In genomic region chr10:68665841-68666240, GRCh38 we compare ENCODE assay signal across 21 cellular contexts. TPM values are rescaled to one million over a fixed set of nuclear protein-coding genes. Genes with fewer than 3 reads are reported as not detected.
DNase-seq lines count a peak whose midpoint lies in the region; ATAC-seq and TF ChIP-seq lines count a peak whose summit lies in the region.
"Had no signal": no experiment of that assay in that cellular context is flagged by ENCODE, and none has a peak within 500 bp of the region (broad histone marks: within the 10 kb centered on the region; RNA-seq: fewer than 3 reads in every experiment).

No MANE protein-coding gene starts in this region.

- H4K20me1 ChIP-seq in HCT116 (ENCODE audit: insufficient read depth), result no peaks in the 10 kb centered on the region
- H4K20me1 ChIP-seq in MM.1S (ENCODE audit: insufficient read depth, low read length), result no peaks in the 10 kb centered on the region

- H3K4me1 ChIP-seq in HCT116 (ENCODE audit: control insufficient read depth in 1 of 2, insufficient read depth in 2 of 2, low read length in 2 of 2), result peaks cover 7 to 11% of the 10 kb centered on the region in 2 experiments; a peak in 3 of 4 replicates
- no peaks in the 10 kb centered on the region for H3K4me1 ChIP-seq in MM.1S (ENCODE audit: low read length)
- no peaks in the 10 kb centered on the region for H3K4me1 ChIP-seq in Caco-2
- H3K4me1 ChIP-seq: gastroesophageal sphincter, uterus had no signal

- H2AFZ ChIP-seq in HCT116 (ENCODE audit: low read depth, low read length, poor library complexity, severe bottlenecking) (no peak overlapping the region), MM.1S (ENCODE audit: low read length) (no peak overlapping the region)

- POLR2A ChIA-PET in AG04449 (lab: Yijun Ruan, JAX) (no interaction called here), HCT116 (lab: Charles Lee) (no interaction called here), Caco-2 (lab: Charles Lee) (no interaction called here)

- H3K27ac Mint-ChIP-seq in mesothelial cell of epicardium, result no peak overlapping the region
- H3K27ac Mint-ChIP-seq in Caco-2 (ENCODE audit: unreplicated experiment), result no peak overlapping the region
- H3K27ac Mint-ChIP-seq in immature natural killer cell, result no peak overlapping the region
- H3K27ac Mint-ChIP-seq: activated CD4-positive, alpha-beta T cell treated with anti-CD3 and anti-CD28 coated beads, Interleukin-2, amount 10 ng/mL, durations not matched to agents 24 days and 14 days; stimulated activated naive CD8-positive, alpha-beta T cell treated with anti-CD3 and anti-CD28 coated beads, Interleukin-15, amount 100 ng/mL, for 72 hours; T-helper 2 cell treated with Interferon-gamma antibody and Interleukin-4, amounts not matched to agents 5 μg/mL and 100 μg/mL, for 36 hours had no signal

- no TSS peak for BruUV-seq in HCT116 (replicated peaks; lab: Mats Ljungman, UMichigan)
- no TSS peak for BruUV-seq in Caco-2 (replicated peaks; lab: Mats Ljungman, UMichigan)

- no peak for TF ChIP-seq POLR2A in HCT116 (IDR thresholded peaks at IDR 0.05; ENCODE audit: borderline replicate concordance, extremely low read depth, insufficient read depth, insufficient read length)

- no peak overlapping the region for H3K4me3 Mint-ChIP-seq in mesothelial cell of epicardium
- H3K4me3 Mint-ChIP-seq in Caco-2 (ENCODE audit: unreplicated experiment), result no peak overlapping the region
- no peak overlapping the region for H3K4me3 Mint-ChIP-seq in immature natural killer cell
- H3K4me3 Mint-ChIP-seq: activated CD4-positive, alpha-beta T cell treated with anti-CD3 and anti-CD28 coated beads, Interleukin-2, amount 10 ng/mL, durations not matched to agents 24 days and 14 days; activated T-cell treated with anti-CD3 and anti-CD28 coated beads, Interleukin-2, amount 50 U/mL, for 4 hours; stimulated activated naive CD8-positive, alpha-beta T cell treated with anti-CD3 and anti-CD28 coated beads, Interleukin-15, amount 100 ng/mL, for 72 hours; T-helper 2 cell treated with Interferon-gamma antibody and Interleukin-4, amounts not matched to agents 5 μg/mL and 100 μg/mL, for 36 hours had no signal

- H3K36me3 ChIP-seq in HCT116 (ENCODE audit: control insufficient read depth in 1 of 2, insufficient read depth in 2 of 2, low read length in 2 of 2), result no peaks in the 10 kb centered on the region; a peak in 1 of 4 replicates
- H3K36me3 ChIP-seq in MM.1S (replicated peaks; ENCODE audit: insufficient read depth, low read length), result peaks cover 4% of the 10 kb centered on the region; the same call in 1 of the 2 replicates
- no peaks in the 10 kb centered on the region; the same call in 1 of the 2 replicates for H3K36me3 ChIP-seq in Caco-2 (ENCODE audit: control insufficient read depth, insufficient read depth, low read length)
- H3K36me3 ChIP-seq: uterus had no signal

- no peaks in the 10 kb centered on the region for H3F3A ChIP-seq in MM.1S (ENCODE audit: insufficient read depth, low read length)

- no peak overlapping the region; the same call in 1 of the 2 replicates for H3K27ac ChIP-seq in HCT116 (ENCODE audit: low read depth, low read length)
- H3K27ac ChIP-seq in MM.1S (ENCODE audit: low read length), result no peak overlapping the region
- H3K27ac ChIP-seq: dorsolateral prefrontal cortex, gastroesophageal sphincter, uterus had no signal

- H3K27me3 Mint-ChIP-seq in mesothelial cell of epicardium (ENCODE audit: low read depth) (no peaks in the 10 kb centered on the region), Caco-2 (ENCODE audit: insufficient read depth, unreplicated experiment) (no peaks in the 10 kb centered on the region), immature natural killer cell (ENCODE audit: low read depth in 3 of 3) (no peaks in the 10 kb centered on the region)
- H3K27me3 Mint-ChIP-seq: activated CD4-positive, alpha-beta T cell treated with anti-CD3 and anti-CD28 coated beads, Interleukin-2, amount 10 ng/mL, durations not matched to agents 24 days and 14 days; stimulated activated naive CD8-positive, alpha-beta T cell treated with anti-CD3 and anti-CD28 coated beads, Interleukin-15, amount 100 ng/mL, for 72 hours had no signal

- H3K4me1 Mint-ChIP-seq in mesothelial cell of epicardium (no peaks in the 10 kb centered on the region), Caco-2 (ENCODE audit: low read depth, unreplicated experiment) (no peaks in the 10 kb centered on the region), immature natural killer cell (no peaks in the 10 kb centered on the region)
- H3K4me1 Mint-ChIP-seq: activated CD4-positive, alpha-beta T cell treated with anti-CD3 and anti-CD28 coated beads, Interleukin-2, amount 10 ng/mL, durations not matched to agents 24 days and 14 days; stimulated activated naive CD8-positive, alpha-beta T cell treated with anti-CD3 and anti-CD28 coated beads, Interleukin-15, amount 100 ng/mL, for 72 hours had no signal

- H3K9me3 Mint-ChIP-seq in mesothelial cell of epicardium, result no peaks in the 10 kb centered on the region
- no peaks in the 10 kb centered on the region for H3K9me3 Mint-ChIP-seq in Caco-2 (ENCODE audit: unreplicated experiment)
- no peaks in the 10 kb centered on the region for H3K9me3 Mint-ChIP-seq in immature natural killer cell
- H3K9me3 Mint-ChIP-seq: activated CD4-positive, alpha-beta T cell treated with anti-CD3 and anti-CD28 coated beads, Interleukin-2, amount 10 ng/mL, durations not matched to agents 24 days and 14 days; activated T-cell treated with anti-CD3 and anti-CD28 coated beads, Interleukin-2, amount 50 U/mL, for 4 hours; stimulated activated naive CD8-positive, alpha-beta T cell treated with anti-CD3 and anti-CD28 coated beads, Interleukin-15, amount 100 ng/mL, for 72 hours; T-helper 2 cell treated with Interferon-gamma antibody and Interleukin-4, amounts not matched to agents 5 μg/mL and 100 μg/mL, for 36 hours had no signal

- RAD21 ChIA-PET in HCT116 (lab: Charles Lee; ENCODE audit: low non-redundant PET in 1 of 2, low total read pairs in 2 of 2, uncharacterized antibody in 2 of 2, unreplicated experiment in 2 of 2), result no interaction called here

- intact Hi-C loops in HCT116 (cut with micrococcal nuclease), result no loop called here
- intact Hi-C loops in Caco-2 (cut with micrococcal nuclease; ENCODE audit: unreplicated experiment), result no loop called here

- H3K9me2 ChIP-seq in HCT116 (ENCODE audit: insufficient read depth) (no peaks in the 10 kb centered on the region), MM.1S (replicated peaks; ENCODE audit: insufficient read depth, low read length) (no peaks in the 10 kb centered on the region)

- H3K79me2 ChIP-seq in HCT116 (ENCODE audit: insufficient read depth, low read length) (no peaks in the 10 kb centered on the region), MM.1S (ENCODE audit: low read length) (no peaks in the 10 kb centered on the region; the same call in 1 of the 2 replicates)

- CTCF ChIA-PET in AG04449 (lab: Yijun Ruan, JAX), result no interaction called here
- CTCF ChIA-PET in HCT116 (lab: Charles Lee), result no interaction called here
- CTCF ChIA-PET in Caco-2 (lab: Charles Lee), result interaction anchor here (0.6 kb wide), 1 partner anchor 222 kb away, joined by 4 read pairs; no protein-coding TSS in a partner anchor

- in situ Hi-C loops in astrocyte of the cerebellum (cut with HindIII; ENCODE audit: low sequenced_read_pairs), result no loop called here

- peak overlapping the region; percentile 18; the same call in 1 of the 2 replicates for H3K4me2 ChIP-seq in HCT116 (ENCODE audit: low read length)
- no peak overlapping the region for H3K4me2 ChIP-seq in MM.1S (ENCODE audit: low read depth, low read length)

- TF ChIP-seq RAD21 in HCT116 (IDR thresholded peaks at IDR 0.05; ENCODE audit: low read depth), result no peak

- H3K27me3 ChIP-seq in HCT116 (ENCODE audit: insufficient read depth, low read length), result no peaks in the 10 kb centered on the region
- no peaks in the 10 kb centered on the region for H3K27me3 ChIP-seq in MM.1S (replicated peaks; ENCODE audit: insufficient read depth, low read length)
- no peaks in the 10 kb centered on the region for H3K27me3 ChIP-seq in Caco-2 (replicated peaks; ENCODE audit: control insufficient read depth, insufficient read depth, low read length)
- H3K27me3 ChIP-seq: dorsolateral prefrontal cortex, gastroesophageal sphincter, uterus had no signal

- H3K4me3 ChIP-seq in AG04449 (ENCODE audit: low read depth, low read length), result no peak overlapping the region
- no peak overlapping the region for H3K4me3 ChIP-seq in HCT116 (replicated peaks in 1 of 2; ENCODE audit: low read depth in 1 of 2, low read length in 2 of 2)
- no peak overlapping the region for H3K4me3 ChIP-seq in astrocyte of the cerebellum (ENCODE audit: low read depth, low read length)
- H3K4me3 ChIP-seq in MM.1S (ENCODE audit: low read length), result no peak overlapping the region
- no peak overlapping the region for H3K4me3 ChIP-seq in Caco-2 (ENCODE audit: low read depth, low read length)
- H3K4me3 ChIP-seq: dorsolateral prefrontal cortex, gastroesophageal sphincter, skin epidermis, uterus had no signal

- H3K9ac ChIP-seq in HCT116 (ENCODE audit: low read length) (no peak overlapping the region), MM.1S (ENCODE audit: low read length) (no peak overlapping the region)

- peaks cover 26% of the 10 kb centered on the region for H3K36me3 Mint-ChIP-seq in mesothelial cell of epicardium
- peaks cover 26% of the 10 kb centered on the region for H3K36me3 Mint-ChIP-seq in Caco-2 (ENCODE audit: insufficient read depth, unreplicated experiment)
- peaks cover 3 to 18% (median 6%) of the 10 kb centered on the region in 3 donors for H3K36me3 Mint-ChIP-seq in immature natural killer cell

- H3K9me3 ChIP-seq in HCT116 (ENCODE audit: control insufficient read depth in 1 of 2, insufficient read depth in 1 of 2, low read depth in 1 of 2, low read length in 2 of 2), result no peaks in the 10 kb centered on the region
- H3K9me3 ChIP-seq in MM.1S (replicated peaks; ENCODE audit: insufficient read depth, low read length), result no peaks in the 10 kb centered on the region
- no peaks in the 10 kb centered on the region for H3K9me3 ChIP-seq in Caco-2
- H3K9me3 ChIP-seq: gastroesophageal sphincter, uterus had no signal

- ATAC-seq in HCT116, result no peak
- ATAC-seq: activated T-cell treated with anti-CD3 and anti-CD28 coated beads, Interleukin-2, amount 50 U/mL, for 4 hours; gastroesophageal sphincter; stimulated activated naive CD8-positive, alpha-beta T cell treated with anti-CD3 and anti-CD28 coated beads, Interleukin-15, amount 100 ng/mL, for 72 hours had no signal

- DNase-seq in AG04449 (ENCODE audit: low read depth, low spot score), result peak; percentile 41
- DNase-seq in HCT116 (ENCODE audit: low read depth, low spot score), result no peak
- peak; percentile 49 for DNase-seq in astrocyte of the cerebellum (ENCODE audit: low read depth)
- peak; percentile 79 for DNase-seq in iris pigment epithelial cell (ENCODE audit: low read depth)
- DNase-seq in MM.1S, result no peak
- no peak for DNase-seq in mesothelial cell of epicardium (ENCODE audit: low spot score in 2 of 2, unreplicated experiment in 2 of 2)
- DNase-seq in Caco-2, result no peak
- DNase-seq in immature natural killer cell, result no peak
- DNase-seq: activated CD4-positive, alpha-beta T cell treated with anti-CD3 and anti-CD28 coated beads, Interleukin-2, amount 10 ng/mL, durations not matched to agents 24 days and 14 days; activated T-cell treated with anti-CD3 and anti-CD28 coated beads, Interleukin-2, amount 50 U/mL, for 4 hours; amygdala; dorsolateral prefrontal cortex; Karpas-422; NCI-H1694 treated with DMSO at 0.1 percent for 48 hours; NCI-H526; occipital lobe; stimulated activated naive CD8-positive, alpha-beta T cell treated with anti-CD3 and anti-CD28 coated beads, Interleukin-15, amount 100 ng/mL, for 72 hours; uterus had no signal

- TF ChIP-seq CTCF in AG04449 (IDR thresholded peaks at IDR 0.05; ENCODE audit: insufficient read depth, low read length, missing control alignments) (no peak), HCT116 (IDR thresholded peaks at IDR 0.05 in 2 of 3, conservative IDR thresholded peaks at IDR 0.05 in 1 of 3; ENCODE audit: borderline replicate concordance in 1 of 3, insufficient read depth in 1 of 3, low read depth in 2 of 3, low read length in 2 of 3) (no peak), astrocyte of the cerebellum (IDR thresholded peaks at IDR 0.05; ENCODE audit: low read depth, low read length, missing control alignments) (no peak), MM.1S (IDR thresholded peaks at IDR 0.05; ENCODE audit: low read length) (no peak), mesothelial cell of epicardium (IDR thresholded peaks at IDR 0.05; ENCODE audit: unreplicated experiment) (no peak), Caco-2 (IDR thresholded peaks at IDR 0.05; ENCODE audit: insufficient read depth in 1 of 2, low read depth in 1 of 2, low read length in 1 of 2, severe bottlenecking in 1 of 2, unreplicated experiment in 1 of 2) (no peak)

RNA-seq across cellular contexts. Expression of gene CCAR1, which starts 55.2 kb away (rescaled TPM):
- total RNA-seq in HCT116 (2021; ENCODE audit: unreplicated experiment) (84.4 TPM), mesothelial cell of epicardium (114 to 124 TPM (median 116 TPM) in 3 replicates), Caco-2 (2022) (180 and 189 TPM in 2 replicates)
- polyA plus RNA-seq in HCT116 (2012), result 50.4 and 53.4 TPM in 2 replicates
- polyA plus RNA-seq in immature natural killer cell, result 10 to 100 TPM in 2 of 3 donors, 1 to 10 TPM in 1; 8.5 to 51.6 (median 14.8) TPM

Comparison
In these comparisons a context has a peak if more than half of its experiments do, and no peak if none do; other contexts are left out.
1. DNase-seq: peak in AG04449 (single experiment), astrocyte of the cerebellum (single experiment) and iris pigment epithelial cell (single experiment); none in HCT116 (single experiment), MM.1S (single experiment), mesothelial cell of epicardium (0 of 2), Caco-2 (0 of 2) and immature natural killer cell (0 of 3).